Comparison of ENCODE assay signal across 1 cellular context in the genomic region with DNA sequence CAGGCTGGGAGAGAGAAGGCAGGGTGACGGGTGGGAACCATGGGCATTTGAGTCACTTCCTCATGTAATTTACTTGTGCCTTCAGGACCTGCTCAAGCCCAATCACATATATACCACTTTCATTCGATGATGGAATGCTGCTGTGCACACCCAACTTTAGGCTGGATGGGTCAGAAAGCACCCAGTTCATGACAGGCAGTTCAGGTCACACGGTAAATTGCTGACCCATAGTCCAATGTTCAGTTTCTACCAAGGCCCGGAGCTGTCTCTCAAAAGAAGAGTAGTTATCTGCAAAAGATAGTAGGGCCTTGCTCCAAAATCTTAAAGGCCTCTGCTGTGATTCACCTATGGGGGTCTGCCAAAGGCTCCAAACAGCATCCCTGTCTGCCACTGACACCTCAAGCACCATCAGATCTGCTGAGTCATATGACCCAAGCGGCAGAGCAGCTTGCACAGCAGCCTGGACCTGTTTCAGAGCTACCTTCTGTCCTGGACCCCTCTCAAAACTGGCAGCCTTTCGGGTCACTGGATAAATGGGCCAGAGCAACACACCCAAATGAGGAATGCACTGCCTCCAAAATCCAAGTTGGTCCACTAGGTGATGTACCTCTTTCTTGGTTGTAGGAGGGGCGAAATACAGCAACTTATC.
TF ChIP-seq lines count a peak whose summit lies in the region.

No MANE protein-coding gene starts in this region.

TF ChIP-seq in endothelial cell of umbilical vein, 7 proteins besides CTCF, POLR2A, EP300 and RAD21:
- TF ChIP-seq MYC (IDR thresholded peaks at IDR 0.05; ENCODE audit: low read depth, low read length): no peak
- no peak for TF ChIP-seq POLR2AphosphoS5 (IDR thresholded peaks at IDR 0.05; ENCODE audit: insufficient read depth, low read depth, low read length)
- TF ChIP-seq GATA2 (IDR thresholded peaks at IDR 0.05; ENCODE audit: insufficient read depth, insufficient read length, low read depth, low read length): no peak
- no peak for TF ChIP-seq JUN (IDR thresholded peaks at IDR 0.05; ENCODE audit: borderline replicate concordance, insufficient read depth, insufficient read length, low read depth)
- no peak for TF ChIP-seq EZH2 (IDR thresholded peaks at IDR 0.05; ENCODE audit: borderline replicate concordance, low read depth, low read length, severe bottlenecking)
